Comparison of ENCODE assay signal across 25 cellular contexts in the genomic region with DNA sequence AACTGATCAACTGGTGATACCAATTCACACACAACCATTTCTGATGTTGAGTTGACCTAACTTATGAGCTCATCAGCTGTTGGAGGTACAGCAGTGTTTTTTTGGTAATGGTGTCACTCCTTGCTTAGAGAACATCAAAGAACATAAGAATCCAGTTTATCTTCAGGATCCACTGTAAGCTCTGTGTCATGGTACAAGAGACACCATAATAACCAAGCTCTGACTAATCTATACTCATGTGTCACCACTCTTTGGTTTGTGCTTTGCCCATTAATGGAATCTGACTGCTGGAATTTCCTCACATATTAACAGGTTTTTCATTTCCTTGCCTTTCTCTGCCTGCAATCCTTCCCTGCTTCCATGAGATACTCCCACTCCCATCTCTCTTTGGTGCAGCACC.
"Had no signal": no experiment of that assay in that cellular context is flagged by ENCODE, and none has a peak within 500 bp of the region (broad histone marks: within the 10 kb centered on the region; RNA-seq: fewer than 3 reads in every experiment).

No MANE protein-coding gene starts in this region.

- H3K4me1 ChIP-seq: body of pancreas, SJCRH30 had no signal

- FAIRE-seq: K562 had no signal

- ATAC-seq: activated CD8-positive, alpha-beta T cell treated with anti-CD3 and anti-CD28 coated beads, Interleukin-2, amount 10 ng/mL, durations not matched to agents 7 days and 5 days; body of pancreas; K562; Panc1 had no signal

- H3K27me3 ChIP-seq: body of pancreas, SJCRH30 had no signal

- H3K27ac ChIP-seq: body of pancreas, RWPE1, SJCRH30 had no signal

- DNase-seq: activated CD4-positive, alpha-beta T cell treated with anti-CD3 and anti-CD28 coated beads for 48 hours; activated CD4-positive, alpha-beta T cell treated with anti-CD3 and anti-CD28 coated beads, Interleukin-2, amount 50 U/mL, for 4 hours; activated CD4-positive, CD25-positive, alpha-beta regulatory T cell treated with anti-CD3 and anti-CD28 coated beads, Interleukin-2, amount 50 U/mL, for 72 hours; activated CD8-positive, alpha-beta memory T cell treated with anti-CD3 and anti-CD28 coated beads, Interleukin-2, amount 50 U/mL, for 48 hours; activated CD8-positive, alpha-beta T cell treated with anti-CD3 and anti-CD28 coated beads, Interleukin-2, amount 10 ng/mL, durations not matched to agents 7 days and 5 days; activated effector memory CD4-positive, alpha-beta T cell treated with Interleukin-2 at 50 U/mL for 16 hours; activated naive CD4-positive, alpha-beta T cell; activated T-cell treated with anti-CD3 and anti-CD28 coated beads, Interleukin-2, amount 50 U/mL, for 1 hour; aorta; body of pancreas; Karpas-422; NCI-H1105 treated with DMSO at 0.1 percent for 48 hours; NCI-H1436 treated with DMSO at 0.1 percent for 48 hours; NCI-H187 treated with DMSO at 0.1 percent for 48 hours; NCI-H2081 treated with DMSO at 0.1 percent for 48 hours; NCI-H2171; NCI-H226; NCI-H510A; NCI-H526 treated with DMSO at 0.1 percent for 48 hours; NCI-H82; Right ventricle myocardium superior; SJCRH30 had no signal
